In the genomic region with DNA sequence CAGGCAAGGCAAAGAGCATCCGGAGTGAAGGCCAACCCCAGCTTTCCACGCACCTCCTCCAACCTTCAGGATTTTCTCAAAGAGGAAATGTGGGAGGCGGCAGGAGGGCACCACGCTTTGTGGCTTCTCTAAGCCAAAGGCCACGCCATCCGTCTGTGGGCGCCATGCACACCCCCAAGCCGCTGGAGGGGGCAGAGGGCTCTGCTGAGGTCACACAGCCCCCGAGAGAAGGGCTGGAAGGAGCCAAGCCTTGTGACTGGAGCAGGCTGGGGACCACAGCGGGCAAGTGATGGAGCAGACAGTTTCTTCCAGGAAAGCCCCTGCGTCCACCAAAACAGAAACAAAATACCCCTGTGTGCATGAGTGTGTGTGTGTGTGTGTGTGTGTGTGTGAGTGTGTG, we compare ENCODE assay signal across 15 cellular contexts.
DNase-seq lines count a peak whose midpoint lies in the region; ATAC-seq and TF ChIP-seq lines count a peak whose summit lies in the region.
"Had no signal": no experiment of that assay in that cellular context is flagged by ENCODE, and none has a peak within 500 bp of the region (broad histone marks: within the 10 kb centered on the region; RNA-seq: fewer than 3 reads in every experiment).

No MANE protein-coding gene starts in this region.

- no peak for TF ChIP-seq CTCF in spleen (IDR thresholded peaks at IDR 0.05 in 8 of 11, conservative IDR thresholded peaks at IDR 0.05 in 3 of 11)

- no peak for TF ChIP-seq POLR2A in spleen (IDR thresholded peaks at IDR 0.05)

- H3K27me3 ChIP-seq in spleen (replicated peaks in 1 of 7), result peaks cover 0 to 70% (median 15%) of the 10 kb centered on the region in 7 donors

- peak; percentile 19 for DNase-seq in activated CD4-positive, CD25-positive, alpha-beta regulatory T cell treated with anti-CD3 and anti-CD28 coated beads, Interleukin-2, amount 50 U/mL, for 72 hours
- no peak for DNase-seq in activated CD4-positive, CD25-positive, alpha-beta regulatory T cell (lab: John Stamatoyannopoulos, UW)
- DNase-seq in D341Med (ENCODE audit: low spot score) (peak; percentile 9), islet precursor cell (peak; percentile 38), spleen (peak; percentile 36), OCI-M2 (lab: John Stamatoyannopoulos, UW; ENCODE audit: unreplicated experiment) (no peak), NCI-H2081 treated with DMSO at 0.1 percent for 48 hours (lab: John Stamatoyannopoulos, UW) (no peak)
- DNase-seq: HFFc6, NCI-H1092 treated with DMSO at 0.1 percent for 48 hours, NCI-H1694, SHP77 treated with DMSO at 0.1 percent for 48 hours had no signal

- H3K9me3 ChIP-seq in spleen, result peaks cover 0 to 3% (median 0%) of the 10 kb centered on the region in 8 donors

- no peak overlapping the region for H3K4me3 ChIP-seq in spleen
- H3K4me3 ChIP-seq: GM23338 had no signal

- no peak overlapping the region for H3K27ac ChIP-seq in spleen
- H3K27ac ChIP-seq: 22Rv1, KMS-11 had no signal

- H3K36me3 ChIP-seq in spleen, result no peaks in the 10 kb centered on the region

- intact Hi-C loops in spleen (cut with DNase I; ENCODE audit: low total_unique reads), result no loop called here

- 70 to 76% (median 73%) methylated on average over 6 to 11 of the region's 11 CpGs for WGBS in spleen, 5 donors

- no peak for ATAC-seq in HG03469 (IDR thresholded peaks at IDR 0.05; ENCODE audit: unreplicated experiment)
- ATAC-seq: GM23338 had no signal

- H3K4me1 ChIP-seq in spleen, result peaks cover 0 to 6% (median 2%) of the 10 kb centered on the region in 6 donors

Comparison
In these comparisons a context has a peak if more than half of its experiments do, and no peak if none do; other contexts are left out.
1. DNase-seq: peak in activated CD4-positive, CD25-positive, alpha-beta regulatory T cell treated with anti-CD3 and anti-CD28 coated beads, Interleukin-2, amount 50 U/mL, for 72 hours (single experiment), D341Med (single experiment), islet precursor cell (single experiment) and spleen (single experiment); none in activated CD4-positive, CD25-positive, alpha-beta regulatory T cell (0 of 4), OCI-M2 (single experiment) and NCI-H2081 treated with DMSO at 0.1 percent for 48 hours (single experiment).